9 cellular contexts compared by ENCODE assay signal in the genomic region with DNA sequence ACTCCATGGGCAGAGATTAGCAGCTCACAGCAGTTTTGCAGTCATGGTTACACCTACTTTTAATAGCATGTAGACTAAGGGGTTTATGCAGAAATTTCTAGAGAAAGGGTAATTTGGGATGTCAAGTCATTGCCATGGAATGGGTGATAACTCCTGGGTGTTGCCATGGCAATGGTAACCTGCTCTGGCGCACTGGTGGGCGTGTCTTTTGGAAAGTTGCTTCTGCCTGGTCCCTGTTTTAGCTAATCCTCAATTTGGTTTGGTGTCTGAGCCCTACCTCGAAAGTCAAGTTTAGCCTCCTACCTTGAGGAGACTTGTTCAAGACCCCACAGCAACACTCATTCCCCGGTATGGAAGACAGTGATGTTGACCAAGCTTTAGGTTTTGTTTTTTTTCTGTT. TPM values are rescaled to one million over a fixed set of nuclear protein-coding genes. Genes with fewer than 3 reads are reported as not detected.
"Had no signal": no experiment of that assay in that cellular context is flagged by ENCODE, and none has a peak within 500 bp of the region (broad histone marks: within the 10 kb centered on the region; RNA-seq: fewer than 3 reads in every experiment).

No MANE protein-coding gene starts in this region.

RNA-seq across cellular contexts. Expression of gene FAM178B, which starts 29.1 kb away (rescaled TPM):
- total RNA-seq: natural killer cell treated with Interleukin-12 subunit alpha and Interleukin-12 subunit beta and Interleukin-15 and Interleukin-18, amount 100 ng/mL, for 72 hours; occipital lobe; osteocyte; pancreas; progenitor cell of endocrine pancreas; psoas muscle; pulmonary artery endothelial cell; renal cortical epithelial cell; right atrium auricular region had no signal
- polyA plus RNA-seq: pancreas had no signal
